Comparison of ENCODE assay signal across 28 cellular contexts in genomic region chr6:61640463-61640862, GRCh38.
"Had no signal": no experiment of that assay in that cellular context is flagged by ENCODE, and none has a peak within 500 bp of the region (broad histone marks: within the 10 kb centered on the region; RNA-seq: fewer than 3 reads in every experiment).

No MANE protein-coding gene starts in this region.

- H3K4me1 ChIP-seq: stomach, suprapubic skin, testis, thyroid gland, tibial artery, tibial nerve, transverse colon, upper lobe of left lung, upper lobe of right lung, uterus, vagina had no signal

- H3K27me3 Mint-ChIP-seq: stimulated activated memory B cell treated with anti-CD40 and anti-IgM and Interleukin-4, amounts not matched to agents 10 μg/mL and 1 μg/mL and 100 μg/mL, for 72 hours; stimulated activated naive B cell treated with anti-CD40 and anti-IgM and Interleukin-4, amounts not matched to agents 10 μg/mL and 1 μg/mL and 100 μg/mL, for 72 hours; stimulated activated naive CD8-positive, alpha-beta T cell treated with anti-CD3 and anti-CD28 coated beads, Interleukin-15, amount 100 ng/mL, for 72 hours; stimulated activated naive CD8-positive, alpha-beta T cell treated with anti-CD3 and anti-CD28 coated beads, Interleukin-15, Interleukin-2, amounts not matched to agents 100 ng/mL and 50 ng/mL, for 24 hours; type B pancreatic cell had no signal

- ATAC-seq: stimulated activated effector memory CD8-positive, alpha-beta T cell treated with anti-CD3 and anti-CD28 coated beads, Interleukin-12 subunit alpha, Interleukin-12 subunit beta, amount 100 ng/mL, for 72 hours; stimulated activated memory B cell treated with anti-CD40 and anti-IgM and Interleukin-4, amounts not matched to agents 10 μg/mL and 1 μg/mL and 100 μg/mL, for 72 hours; stimulated activated naive B cell treated with anti-CD40 and anti-IgM and Interleukin-4, amounts not matched to agents 10 μg/mL and 1 μg/mL and 100 μg/mL, for 72 hours; stimulated activated naive CD8-positive, alpha-beta T cell treated with anti-CD3 and anti-CD28 coated beads, Interleukin-15, amount 100 ng/mL, for 72 hours; stimulated activated naive CD8-positive, alpha-beta T cell treated with anti-CD3 and anti-CD28 coated beads, Interleukin-15, Interleukin-2, amounts not matched to agents 100 U/mL and 50 U/mL, for 24 hours; upper lobe of right lung had no signal

- H3K9me3 ChIP-seq: suprapubic skin, testis, thoracic aorta, thyroid gland, tibial artery, tibial nerve, upper lobe of left lung, uterus, vagina had no signal

- H3K9me3 Mint-ChIP-seq: type B pancreatic cell had no signal

- H3K36me3 ChIP-seq: stomach, suprapubic skin, thoracic aorta, thyroid gland, tibial artery, tibial nerve, transverse colon, upper lobe of left lung, upper lobe of right lung, uterus, vagina had no signal

- H3K27ac ChIP-seq: stomach, suprapubic skin, testis, thoracic aorta, thyroid gland, tibial artery, tibial nerve, transverse colon, upper lobe of left lung, upper lobe of right lung, uterus, vagina had no signal

- H3K4me3 ChIP-seq: stomach, suprapubic skin, testis, thoracic aorta, thyroid gland, tibial artery, tibial nerve, transverse colon, upper lobe of left lung, upper lobe of right lung, uterus, vagina had no signal

- H3K4me3 Mint-ChIP-seq: stimulated activated effector memory CD8-positive, alpha-beta T cell treated with anti-CD3 and anti-CD28 coated beads, Interleukin-12 subunit alpha, Interleukin-12 subunit beta, amount 100 ng/mL, for 72 hours; stimulated activated memory B cell treated with anti-CD40 and anti-IgM and Interleukin-4, amounts not matched to agents 10 μg/mL and 1 μg/mL and 100 μg/mL, for 72 hours; stimulated activated naive B cell treated with anti-CD40 and anti-IgM and Interleukin-4, amounts not matched to agents 10 μg/mL and 1 μg/mL and 100 μg/mL, for 72 hours; stimulated activated naive CD8-positive, alpha-beta T cell treated with anti-CD3 and anti-CD28 coated beads, Interleukin-15, amount 100 ng/mL, for 72 hours; stimulated activated naive CD8-positive, alpha-beta T cell treated with anti-CD3 and anti-CD28 coated beads, Interleukin-15, Interleukin-2, amounts not matched to agents 100 ng/mL and 50 ng/mL, for 24 hours; type B pancreatic cell had no signal

- DNase-seq: stimulated activated CD4-positive, alpha-beta T cell treated with anti-CD3 and anti-CD28 coated beads, Interleukin-2, amount 100 ng/mL, for 48 hours; stimulated activated CD4-positive, alpha-beta T cell treated with anti-CD3 and anti-CD28 coated beads, Interleukin-4, amount 100 ng/mL, for 1 hour; stimulated activated CD4-positive, alpha-beta T cell treated with anti-CD3 and anti-CD28 coated beads, Interleukin-4, amount 100 ng/mL, for 24 hours; stimulated activated CD4-positive, alpha-beta T cell treated with anti-CD3 and anti-CD28 coated beads, Interleukin-4, amount 100 ng/mL, for 4 hours; stimulated activated CD8-positive, alpha-beta memory T cell treated with anti-CD3 and anti-CD28 coated beads, Interleukin-4, amount 100 ng/mL, for 48 hours; stimulated activated naive B cell treated with anti-CD40 and anti-IgM and Interleukin-4, amounts not matched to agents 10 μg/mL and 1 μg/mL and 100 μg/mL, for 72 hours; stimulated activated naive CD4-positive, alpha-beta T cell; stimulated activated naive CD4-positive, alpha-beta T cell treated with Interleukin-2 at 50 U/mL for 16 hours; stimulated activated naive CD8-positive, alpha-beta T cell treated with anti-CD3 and anti-CD28 coated beads, Interleukin-15, amount 100 ng/mL, for 72 hours; stimulated activated naive CD8-positive, alpha-beta T cell treated with anti-CD3 and anti-CD28 coated beads, Interleukin-15, Interleukin-2, amounts not matched to agents 100 U/mL and 50 U/mL, for 24 hours; stomach; substantia nigra; testis; thyroid gland; tibial artery; transverse colon; trophoblast cell; upper lobe of left lung; upper lobe of right lung; uterus had no signal

- H3K4me1 Mint-ChIP-seq: stimulated activated effector memory CD8-positive, alpha-beta T cell treated with anti-CD3 and anti-CD28 coated beads, Interleukin-12 subunit alpha, Interleukin-12 subunit beta, amount 100 ng/mL, for 72 hours; stimulated activated memory B cell treated with anti-CD40 and anti-IgM and Interleukin-4, amounts not matched to agents 10 μg/mL and 1 μg/mL and 100 μg/mL, for 72 hours; stimulated activated naive B cell treated with anti-CD40 and anti-IgM and Interleukin-4, amounts not matched to agents 10 μg/mL and 1 μg/mL and 100 μg/mL, for 72 hours; stimulated activated naive CD8-positive, alpha-beta T cell treated with anti-CD3 and anti-CD28 coated beads, Interleukin-15, amount 100 ng/mL, for 72 hours had no signal

- H3K27me3 ChIP-seq: stomach, suprapubic skin, testis, thyroid gland, tibial artery, tibial nerve, transverse colon, upper lobe of left lung, upper lobe of right lung, uterus, vagina had no signal

- H3K36me3 Mint-ChIP-seq: stimulated activated effector memory CD8-positive, alpha-beta T cell treated with anti-CD3 and anti-CD28 coated beads, Interleukin-12 subunit alpha, Interleukin-12 subunit beta, amount 100 ng/mL, for 72 hours; type B pancreatic cell had no signal

- H3K27ac Mint-ChIP-seq: stimulated activated effector memory CD8-positive, alpha-beta T cell treated with anti-CD3 and anti-CD28 coated beads, Interleukin-12 subunit alpha, Interleukin-12 subunit beta, amount 100 ng/mL, for 72 hours; stimulated activated memory B cell treated with anti-CD40 and anti-IgM and Interleukin-4, amounts not matched to agents 10 μg/mL and 1 μg/mL and 100 μg/mL, for 72 hours; stimulated activated naive B cell treated with anti-CD40 and anti-IgM and Interleukin-4, amounts not matched to agents 10 μg/mL and 1 μg/mL and 100 μg/mL, for 72 hours; stimulated activated naive CD8-positive, alpha-beta T cell treated with anti-CD3 and anti-CD28 coated beads, Interleukin-15, amount 100 ng/mL, for 72 hours; stimulated activated naive CD8-positive, alpha-beta T cell treated with anti-CD3 and anti-CD28 coated beads, Interleukin-15, Interleukin-2, amounts not matched to agents 100 ng/mL and 50 ng/mL, for 24 hours; type B pancreatic cell had no signal
